Comparison of ENCODE assay signal across 1 cellular context in genomic region chr5:119322312-119322947, GRCh38.
TF ChIP-seq lines count a peak whose summit lies in the region.

No MANE protein-coding gene starts in this region.

TF ChIP-seq in IMR-90, 13 proteins besides CTCF, POLR2A, EP300 and RAD21 (continued from another document):
- no peak for TF ChIP-seq ELK1 (IDR thresholded peaks at IDR 0.05; ENCODE audit: borderline replicate concordance, low read depth, low read length)
- TF ChIP-seq MAZ (IDR thresholded peaks at IDR 0.05; ENCODE audit: borderline replicate concordance, low read depth, low read length) = no peak
- no peak for TF ChIP-seq CEBPB (IDR thresholded peaks at IDR 0.05; ENCODE audit: low read depth, low read length)
- no peak for TF ChIP-seq BHLHE40 (IDR thresholded peaks at IDR 0.05; ENCODE audit: low read depth, low read length)
- no peak for TF ChIP-seq CHD1 (IDR thresholded peaks at IDR 0.05; ENCODE audit: low read depth, low read length)
- no peak for TF ChIP-seq SMC3 (IDR thresholded peaks at IDR 0.05; ENCODE audit: low read depth, low read length)
